ENCODE assay signal across 1 cellular context in the genomic region with DNA sequence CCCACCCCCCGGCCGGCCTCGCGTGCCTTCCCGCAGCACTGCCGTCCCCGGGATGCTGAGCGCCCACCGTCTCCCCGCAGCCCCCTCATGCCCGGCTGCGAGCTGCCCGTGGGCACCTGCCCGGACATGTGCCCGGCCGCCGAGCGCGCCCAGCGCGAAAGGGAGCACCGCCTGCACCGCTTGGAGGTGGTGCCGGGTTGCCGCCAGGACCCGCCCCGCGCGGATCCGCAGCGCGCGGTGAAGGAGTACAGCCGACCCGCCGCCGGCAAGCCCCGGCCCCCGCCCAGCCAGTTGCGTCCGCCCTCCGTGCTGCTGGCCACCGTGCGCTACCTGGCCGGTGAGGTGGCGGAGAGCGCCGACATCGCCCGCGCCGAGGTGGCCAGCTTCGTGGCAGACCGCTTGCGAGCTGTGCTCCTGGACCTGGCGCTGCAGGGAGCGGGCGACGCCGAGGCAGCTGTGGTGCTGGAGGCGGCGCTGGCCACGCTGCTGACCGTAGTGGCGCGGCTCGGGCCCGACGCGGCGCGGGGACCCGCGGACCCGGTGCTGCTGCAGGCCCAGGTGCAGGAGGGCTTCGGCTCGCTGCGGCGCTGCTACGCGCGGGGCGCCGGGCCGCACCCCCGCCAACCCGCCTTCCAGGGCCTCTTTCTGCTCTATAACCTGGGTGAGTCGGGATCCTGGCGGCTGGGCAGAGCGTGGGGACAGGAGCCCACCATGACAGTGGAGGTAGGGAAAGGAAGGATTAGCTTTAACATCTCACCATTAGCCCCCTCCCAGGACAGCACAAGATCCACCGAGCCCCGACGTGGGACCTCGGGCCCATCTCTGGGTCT.
TF ChIP-seq lines count a peak whose summit lies in the region.

A gene (plus strand): TSS at position 5 of the 830 bp plus-strand sequence. CDS start 83 bp downstream, at position 88.

TF ChIP-seq in HEK293, 187 proteins besides CTCF, POLR2A, EP300 and RAD21 (continued from another document):
- TF ChIP-seq SP3 (tag by site-specific recombination; IDR thresholded peaks at IDR 0.05) (peak; percentile 14), SP2 (tag by site-specific recombination; IDR thresholded peaks at IDR 0.05) (no peak), ZFP69B (tag by site-specific recombination; IDR thresholded peaks at IDR 0.05) (no peak), ZNF776 (tag by site-specific recombination; IDR thresholded peaks at IDR 0.05; ENCODE audit: borderline replicate concordance) (no peak), ZNF660 (tag by site-specific recombination; IDR thresholded peaks at IDR 0.05) (peak; percentile 30; the same call in 1 of the 2 replicates), GLIS2 (tag by site-specific recombination; IDR thresholded peaks at IDR 0.05) (no peak), ZNF404 (tag by site-specific recombination; IDR thresholded peaks at IDR 0.05) (no peak), ZNF214 (tag by site-specific recombination; IDR thresholded peaks at IDR 0.05; ENCODE audit: borderline replicate concordance) (no peak), GFI1B (tag by site-specific recombination; IDR thresholded peaks at IDR 0.05) (no peak), ZEB2 (tag by site-specific recombination; IDR thresholded peaks at IDR 0.05) (no peak)
- TF ChIP-seq, protein P1, sequence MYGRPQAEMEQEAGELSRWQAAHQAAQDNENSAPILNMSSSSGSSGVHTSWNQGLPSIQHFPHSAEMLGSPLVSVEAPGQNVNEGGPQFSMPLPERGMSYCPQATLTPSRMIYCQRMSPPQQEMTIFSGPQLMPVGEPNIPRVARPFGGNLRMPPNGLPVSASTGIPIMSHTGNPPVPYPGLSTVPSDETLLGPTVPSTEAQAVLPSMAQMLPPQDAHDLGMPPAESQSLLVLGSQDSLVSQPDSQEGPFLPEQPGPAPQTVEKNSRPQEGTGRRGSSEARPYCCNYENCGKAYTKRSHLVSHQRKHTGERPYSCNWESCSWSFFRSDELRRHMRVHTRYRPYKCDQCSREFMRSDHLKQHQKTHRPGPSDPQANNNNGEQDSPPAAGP (tag by site-specific recombination; IDR thresholded peaks at IDR 0.05), result no peak
- TF ChIP-seq, protein P2, sequence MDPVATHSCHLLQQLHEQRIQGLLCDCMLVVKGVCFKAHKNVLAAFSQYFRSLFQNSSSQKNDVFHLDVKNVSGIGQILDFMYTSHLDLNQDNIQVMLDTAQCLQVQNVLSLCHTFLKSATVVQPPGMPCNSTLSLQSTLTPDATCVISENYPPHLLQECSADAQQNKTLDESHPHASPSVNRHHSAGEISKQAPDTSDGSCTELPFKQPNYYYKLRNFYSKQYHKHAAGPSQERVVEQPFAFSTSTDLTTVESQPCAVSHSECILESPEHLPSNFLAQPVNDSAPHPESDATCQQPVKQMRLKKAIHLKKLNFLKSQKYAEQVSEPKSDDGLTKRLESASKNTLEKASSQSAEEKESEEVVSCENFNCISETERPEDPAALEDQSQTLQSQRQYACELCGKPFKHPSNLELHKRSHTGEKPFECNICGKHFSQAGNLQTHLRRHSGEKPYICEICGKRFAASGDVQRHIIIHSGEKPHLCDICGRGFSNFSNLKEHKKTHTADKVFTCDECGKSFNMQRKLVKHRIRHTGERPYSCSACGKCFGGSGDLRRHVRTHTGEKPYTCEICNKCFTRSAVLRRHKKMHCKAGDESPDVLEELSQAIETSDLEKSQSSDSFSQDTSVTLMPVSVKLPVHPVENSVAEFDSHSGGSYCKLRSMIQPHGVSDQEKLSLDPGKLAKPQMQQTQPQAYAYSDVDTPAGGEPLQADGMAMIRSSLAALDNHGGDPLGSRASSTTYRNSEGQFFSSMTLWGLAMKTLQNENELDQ (tag by site-specific recombination; IDR thresholded peaks at IDR 0.05; ENCODE audit: low read depth), result no peak
- TF ChIP-seq, protein P3, sequence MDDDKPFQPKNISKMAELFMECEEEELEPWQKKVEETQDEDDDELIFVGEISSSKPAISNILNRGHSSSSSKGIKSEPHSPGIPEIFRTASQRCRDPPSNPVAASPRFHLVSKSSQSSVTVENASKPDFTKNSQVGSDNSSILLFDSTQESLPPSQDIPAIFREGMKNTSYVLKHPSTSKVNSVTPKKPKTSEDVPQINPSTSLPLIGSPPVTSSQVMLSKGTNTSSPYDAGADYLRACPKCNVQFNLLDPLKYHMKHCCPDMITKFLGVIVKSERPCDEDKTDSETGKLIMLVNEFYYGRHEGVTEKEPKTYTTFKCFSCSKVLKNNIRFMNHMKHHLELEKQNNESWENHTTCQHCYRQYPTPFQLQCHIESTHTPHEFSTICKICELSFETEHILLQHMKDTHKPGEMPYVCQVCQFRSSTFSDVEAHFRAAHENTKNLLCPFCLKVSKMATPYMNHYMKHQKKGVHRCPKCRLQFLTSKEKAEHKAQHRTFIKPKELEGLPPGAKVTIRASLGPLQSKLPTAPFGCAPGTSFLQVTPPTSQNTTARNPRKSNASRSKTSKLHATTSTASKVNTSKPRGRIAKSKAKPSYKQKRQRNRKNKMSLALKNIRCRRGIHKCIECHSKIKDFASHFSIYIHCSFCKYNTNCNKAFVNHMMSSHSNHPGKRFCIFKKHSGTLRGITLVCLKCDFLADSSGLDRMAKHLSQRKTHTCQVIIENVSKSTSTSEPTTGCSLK (tag by site-specific recombination; IDR thresholded peaks at IDR 0.05), result no peak
